9 cellular contexts compared by ENCODE assay signal in genomic region chr17:10292057-10292931, GRCh38.
DNase-seq lines count a peak whose midpoint lies in the region; ATAC-seq, FAIRE-seq and TF ChIP-seq lines count a peak whose summit lies in the region.
"Had no signal": no experiment of that assay in that cellular context is flagged by ENCODE, and none has a peak within 500 bp of the region (broad histone marks: within the 10 kb centered on the region; RNA-seq: fewer than 3 reads in every experiment).

No MANE protein-coding gene starts in this region.

- H3K4me1 ChIP-seq in GM12878 (ENCODE audit: control insufficient read depth, insufficient read depth, low read length) (peaks cover 17% of the 10 kb centered on the region; the same call in 1 of the 2 replicates), ascending aorta (no peaks in the 10 kb centered on the region)

- H4K20me1 ChIP-seq in GM12878 (ENCODE audit: control insufficient read depth, insufficient read depth), result no peaks in the 10 kb centered on the region

- no peaks in the 10 kb centered on the region for H3K36me3 ChIP-seq in GM12878 (ENCODE audit: control insufficient read depth in 2 of 2, insufficient read depth in 2 of 2, low read length in 1 of 2)
- H3K36me3 ChIP-seq in ascending aorta, result no peaks in the 10 kb centered on the region

- ATAC-seq in GM18909 (IDR thresholded peaks at IDR 0.05; ENCODE audit: poor library complexity, unreplicated experiment) (peak; percentile 59), HG03097 (IDR thresholded peaks at IDR 0.05; ENCODE audit: low FRiP score, unreplicated experiment) (peak; percentile 78), GM12878 (peak; percentile 87)

- no peaks in the 10 kb centered on the region for H3K36me3 Mint-ChIP-seq in activated T-helper 2 cell treated with anti-CD3 and anti-CD28 coated beads, Interferon-gamma antibody, Interleukin-2, Interleukin-4, amounts not matched to agents 10 μg/mL and 5 μg/mL and 100 μg/mL, durations not matched to agents 14 hours and 24 hours and 36 hours (ENCODE audit: low read depth)

- no peak overlapping the region for H3K9ac ChIP-seq in GM12878 (ENCODE audit: control insufficient read depth, insufficient read depth, low read length)

- H3K27ac Mint-ChIP-seq in activated T-helper 2 cell treated with anti-CD3 and anti-CD28 coated beads, Interferon-gamma antibody, Interleukin-2, Interleukin-4, amounts not matched to agents 10 μg/mL and 5 μg/mL and 100 μg/mL, durations not matched to agents 14 hours and 24 hours and 36 hours, result no peak overlapping the region

- intact Hi-C loops in GM12878 (cut with micrococcal nuclease; ENCODE audit: unreplicated experiment) (loop anchor here (10.0 kb wide), 1 partner anchor 367 kb away; no protein-coding TSS in a partner anchor), ascending aorta (cut with DNase I) (no loop called here)
- intact Hi-C loops in activated T-helper 2 cell treated with anti-CD3 and anti-CD28 coated beads, Interferon-gamma antibody, Interleukin-2, Interleukin-4, amounts not matched to agents 10 μg/mL and 5 μg/mL and 100 μg/mL, durations not matched to agents 14 hours and 24 hours and 36 hours (cut with micrococcal nuclease), result no loop called here

- in situ Hi-C loops in GM12878 (cut with MboI), result no loop called here

- peaks cover 8% of the 10 kb centered on the region for H3K4me1 Mint-ChIP-seq in activated T-helper 2 cell treated with anti-CD3 and anti-CD28 coated beads, Interferon-gamma antibody, Interleukin-2, Interleukin-4, amounts not matched to agents 10 μg/mL and 5 μg/mL and 100 μg/mL, durations not matched to agents 14 hours and 24 hours and 36 hours (ENCODE audit: low read depth)

- no peak for TF ChIP-seq RAD21 in GM12878 (IDR thresholded peaks at IDR 0.05; ENCODE audit: insufficient read depth, low read depth, low read length)

- POLR2A ChIA-PET in GM12878 (lab: Charles Lee), result no interaction called here

- H3K9me3 ChIP-seq in GM12878 (replicated peaks; ENCODE audit: control insufficient read depth, insufficient read depth, low read length) (no peaks in the 10 kb centered on the region; the same call in 2 of the 3 replicates), ascending aorta (no peaks in the 10 kb centered on the region)

- no peaks in the 10 kb centered on the region for H3K79me2 ChIP-seq in GM12878 (ENCODE audit: control insufficient read depth, insufficient read depth, low read length)

- TF ChIP-seq CTCF in GM12878 (IDR thresholded peaks at IDR 0.05 in 2 of 3, conservative IDR thresholded peaks at IDR 0.05 in 1 of 3; ENCODE audit: control insufficient read depth in 2 of 3, extremely low read depth in 1 of 3, insufficient read depth in 1 of 3, low read depth in 3 of 3, low read length in 3 of 3) (no peak), ascending aorta (IDR thresholded peaks at IDR 0.05) (no peak)

- H3K9me3 Mint-ChIP-seq in activated T-helper 2 cell treated with anti-CD3 and anti-CD28 coated beads, Interferon-gamma antibody, Interleukin-2, Interleukin-4, amounts not matched to agents 10 μg/mL and 5 μg/mL and 100 μg/mL, durations not matched to agents 14 hours and 24 hours and 36 hours, result no peaks in the 10 kb centered on the region

- no peak for FAIRE-seq in GM12878 (lab: Jason Lieb, UNC)
- FAIRE-seq: endometrium had no signal

- no peak overlapping the region for H2AFZ ChIP-seq in GM12878 (ENCODE audit: control insufficient read depth, low read depth, low read length)

- peaks cover 10% of the 10 kb centered on the region for H3K27me3 Mint-ChIP-seq in activated T-helper 2 cell treated with anti-CD3 and anti-CD28 coated beads, Interferon-gamma antibody, Interleukin-2, Interleukin-4, amounts not matched to agents 10 μg/mL and 5 μg/mL and 100 μg/mL, durations not matched to agents 14 hours and 24 hours and 36 hours (ENCODE audit: low read depth)

- no peak overlapping the region for H3K4me2 ChIP-seq in GM12878 (ENCODE audit: control insufficient read depth, insufficient read depth)

- SMC1A ChIA-PET in GM12878 (lab: Charles Lee; ENCODE audit: uncharacterized antibody, unreplicated experiment), result no interaction called here

- CTCF ChIA-PET in GM12878 (lab: Yijun Ruan, JAX), result interaction anchor here (1.7 kb wide), 1 partner anchor 323 kb away, joined by 6 read pairs; no protein-coding TSS in a partner anchor

- RAD21 ChIA-PET in GM12878 (lab: Charles Lee; ENCODE audit: unreplicated experiment), result no interaction called here

- H3K4me3 ChIP-seq in GM12878 (no peak overlapping the region), ascending aorta (no peak overlapping the region)

- no TSS peak for BruUV-seq in GM12878 (replicated peaks; lab: Mats Ljungman, UMichigan)

- TF ChIP-seq EP300 in GM12878 (IDR thresholded peaks at IDR 0.05; ENCODE audit: borderline replicate concordance in 1 of 2, control insufficient read depth in 1 of 2, low read depth in 2 of 2, low read length in 2 of 2), result no peak

- H3K27me3 ChIP-seq in GM12878 (replicated peaks in 1 of 2; ENCODE audit: control insufficient read depth in 2 of 2, insufficient read depth in 2 of 2, low read length in 1 of 2) (no peaks in the 10 kb centered on the region), ascending aorta (no peaks in the 10 kb centered on the region)

- peak; percentile 20 for DNase-seq in GM12878 (ENCODE audit: low read depth, low spot score)
- DNase-seq in retina, result peak; percentile 31
- DNase-seq in DMS79 treated with DMSO at 0.1 percent for 48 hours (lab: John Stamatoyannopoulos, UW), result no peak
- DNase-seq in activated naive CD4-positive, alpha-beta T cell treated with Interleukin-2 at 50 U/mL for 16 hours, result no peak
- DNase-seq in activated T-helper 2 cell treated with anti-CD3 and anti-CD28 coated beads, Interferon-gamma antibody, Interleukin-2, Interleukin-4, amounts not matched to agents 10 μg/mL and 5 μg/mL and 100 μg/mL, durations not matched to agents 14 hours and 24 hours and 36 hours (ENCODE audit: low spot score), result no peak
- no peak for DNase-seq in ascending aorta (ENCODE audit: low spot score in 2 of 2)

- H3K27ac ChIP-seq in GM12878 (ENCODE audit: control insufficient read depth, insufficient read depth) (no peak overlapping the region), ascending aorta (no peak overlapping the region)

- H3K4me3 Mint-ChIP-seq in activated T-helper 2 cell treated with anti-CD3 and anti-CD28 coated beads, Interferon-gamma antibody, Interleukin-2, Interleukin-4, amounts not matched to agents 10 μg/mL and 5 μg/mL and 100 μg/mL, durations not matched to agents 14 hours and 24 hours and 36 hours (ENCODE audit: low read depth), result no peak overlapping the region

- no peak for TF ChIP-seq POLR2A in GM12878 (IDR thresholded peaks at IDR 0.05; ENCODE audit: low read depth, low read length)

- 52% methylated on average over 12 of the region's 12 CpGs for WGBS in GM12878 (ENCODE audit: insufficient coverage, insufficient replicate concordance, low lambda C conversion rate, missing lambda C conversion rate)

TF ChIP-seq in GM12878, 131 proteins besides CTCF, POLR2A, EP300 and RAD21:
- TF ChIP-seq IRF4 (IDR thresholded peaks at IDR 0.05; ENCODE audit: low read depth, low read length) (0 out of 2 replicates have a peak, but pooled peaks have one; percentile 43), SPI1 (IDR thresholded peaks at IDR 0.05; ENCODE audit: borderline replicate concordance, insufficient read depth, low read depth, low read length) (peak; percentile 28; the same call in 1 of the 2 replicates), RBBP5 (conservative IDR thresholded peaks at IDR 0.05) (no peak)

Comparison
In these comparisons a context has a peak if more than half of its experiments do, and no peak if none do; other contexts are left out.
1. DNase-seq: peak in GM12878 (single experiment) and retina (single experiment); none in DMS79 treated with DMSO at 0.1 percent for 48 hours (single experiment), activated naive CD4-positive, alpha-beta T cell treated with Interleukin-2 at 50 U/mL for 16 hours (single experiment), activated T-helper 2 cell treated with anti-CD3 and anti-CD28 coated beads, Interferon-gamma antibody, Interleukin-2, Interleukin-4, amounts not matched to agents 10 μg/mL and 5 μg/mL and 100 μg/mL, durations not matched to agents 14 hours and 24 hours and 36 hours (single experiment) and ascending aorta (0 of 2).
2. Peak in every context shown above with its lines, with median percentiles within 50 percentile points of each other: ATAC-seq.